ENCODE assay signal across 1 cellular context in genomic region chr1:92784639-92785500, GRCh38.
TF ChIP-seq lines count a peak whose summit lies in the region.

Gene EVI5, minus strand, starts transcription at chr1:92785108. Its CDS starts 48,562 bp downstream, at chr1:92736546.

TF ChIP-seq in K562, 482 proteins besides CTCF, POLR2A, EP300 and RAD21 (continued from another document and continues in another):
- TF ChIP-seq CHD7 (IDR thresholded peaks at IDR 0.05; ENCODE audit: low read depth, low read length) (no peak), SAFB2 (IDR thresholded peaks at IDR 0.05; ENCODE audit: borderline replicate concordance, low read depth, low read length, severe bottlenecking) (no peak), TFAM (CRISPR knock-in tag; conservative IDR thresholded peaks at IDR 0.05) (no peak), SAFB (IDR thresholded peaks at IDR 0.05; ENCODE audit: borderline replicate concordance, low read depth, low read length) (no peak), KAT7 (CRISPR knock-in tag; IDR thresholded peaks at IDR 0.05; ENCODE audit: borderline replicate concordance) (peak; percentile 73; the same call in 1 of the 2 replicates), EHMT2 (IDR thresholded peaks at IDR 0.05) (no peak), ZNF668 (CRISPR knock-in tag; IDR thresholded peaks at IDR 0.05) (peak; percentile 72; the same call in 1 of the 2 replicates), NCOA1 (IDR thresholded peaks at IDR 0.05; ENCODE audit: low read depth) (no peak; the same call in 1 of the 2 replicates), SFPQ (IDR thresholded peaks at IDR 0.05; ENCODE audit: low read depth, low read length) (no peak), TAF1 (IDR thresholded peaks at IDR 0.05; ENCODE audit: control insufficient read depth, extremely low read depth, insufficient read depth, low read length, severe bottlenecking) (peak; percentile 53), ZNF644 (tag; IDR thresholded peaks at IDR 0.05; ENCODE audit: low read depth) (peak; percentile 47; the same call in 1 of the 2 replicates), DMBX1 (CRISPR knock-in tag; IDR thresholded peaks at IDR 0.05; ENCODE audit: borderline replicate concordance) (peak; percentile 63; the same call in 1 of the 2 replicates), ZNF146 (CRISPR knock-in tag; IDR thresholded peaks at IDR 0.05; ENCODE audit: unreplicated experiment) (no peak), HES1 (IDR thresholded peaks at IDR 0.05; ENCODE audit: low read depth) (no peak), RBFOX2 (IDR thresholded peaks at IDR 0.05; ENCODE audit: low read depth, low read length) (peak; percentile 88), CREB1 (IDR thresholded peaks at IDR 0.05) (peak; percentile 70), CREB1 (CRISPR knock-in tag; IDR thresholded peaks at IDR 0.05) (peak; percentile 88), MCM7 (IDR thresholded peaks at IDR 0.05) (no peak), SIN3A (IDR thresholded peaks at IDR 0.05; ENCODE audit: borderline replicate concordance in 2 of 2, control insufficient read depth in 1 of 2, low read depth in 2 of 2, low read length in 2 of 2) (peak; percentile 79 to 86; a peak in 3 of 4 replicates), ATF7 (IDR thresholded peaks at IDR 0.05) (peak; percentile 65), NELFE (IDR thresholded peaks at IDR 0.05; ENCODE audit: insufficient read depth, insufficient read length) (no peak), MAFG (tag; conservative IDR thresholded peaks at IDR 0.05) (no peak), ZFPM2 (CRISPR knock-in tag; IDR thresholded peaks at IDR 0.05) (no peak), ZC3H11A (IDR thresholded peaks at IDR 0.05; ENCODE audit: low read depth, low read length) (no peak), ZNF431 (CRISPR knock-in tag; IDR thresholded peaks at IDR 0.05) (peak; percentile 94)
- TF ChIP-seq, protein P1, sequence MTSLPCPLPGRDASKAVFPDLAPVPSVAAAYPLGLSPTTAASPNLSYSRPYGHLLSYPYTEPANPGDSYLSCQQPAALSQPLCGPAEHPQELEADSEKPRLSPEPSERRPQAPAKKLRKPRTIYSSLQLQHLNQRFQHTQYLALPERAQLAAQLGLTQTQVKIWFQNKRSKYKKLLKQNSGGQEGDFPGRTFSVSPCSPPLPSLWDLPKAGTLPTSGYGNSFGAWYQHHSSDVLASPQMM (CRISPR knock-in tag; IDR thresholded peaks at IDR 0.05) = no peak
- TF ChIP-seq, protein P2, sequence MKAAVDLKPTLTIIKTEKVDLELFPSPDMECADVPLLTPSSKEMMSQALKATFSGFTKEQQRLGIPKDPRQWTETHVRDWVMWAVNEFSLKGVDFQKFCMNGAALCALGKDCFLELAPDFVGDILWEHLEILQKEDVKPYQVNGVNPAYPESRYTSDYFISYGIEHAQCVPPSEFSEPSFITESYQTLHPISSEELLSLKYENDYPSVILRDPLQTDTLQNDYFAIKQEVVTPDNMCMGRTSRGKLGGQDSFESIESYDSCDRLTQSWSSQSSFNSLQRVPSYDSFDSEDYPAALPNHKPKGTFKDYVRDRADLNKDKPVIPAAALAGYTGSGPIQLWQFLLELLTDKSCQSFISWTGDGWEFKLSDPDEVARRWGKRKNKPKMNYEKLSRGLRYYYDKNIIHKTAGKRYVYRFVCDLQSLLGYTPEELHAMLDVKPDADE (conservative IDR thresholded peaks at IDR 0.05; ENCODE audit: control insufficient read depth, low read depth, low read length) = 0 out of 2 replicates have a peak, but pooled peaks have one; percentile 50
- TF ChIP-seq, protein P3, sequence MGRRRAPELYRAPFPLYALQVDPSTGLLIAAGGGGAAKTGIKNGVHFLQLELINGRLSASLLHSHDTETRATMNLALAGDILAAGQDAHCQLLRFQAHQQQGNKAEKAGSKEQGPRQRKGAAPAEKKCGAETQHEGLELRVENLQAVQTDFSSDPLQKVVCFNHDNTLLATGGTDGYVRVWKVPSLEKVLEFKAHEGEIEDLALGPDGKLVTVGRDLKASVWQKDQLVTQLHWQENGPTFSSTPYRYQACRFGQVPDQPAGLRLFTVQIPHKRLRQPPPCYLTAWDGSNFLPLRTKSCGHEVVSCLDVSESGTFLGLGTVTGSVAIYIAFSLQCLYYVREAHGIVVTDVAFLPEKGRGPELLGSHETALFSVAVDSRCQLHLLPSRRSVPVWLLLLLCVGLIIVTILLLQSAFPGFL (CRISPR knock-in tag; IDR thresholded peaks at IDR 0.05) = no peak
- TF ChIP-seq, protein P4, sequence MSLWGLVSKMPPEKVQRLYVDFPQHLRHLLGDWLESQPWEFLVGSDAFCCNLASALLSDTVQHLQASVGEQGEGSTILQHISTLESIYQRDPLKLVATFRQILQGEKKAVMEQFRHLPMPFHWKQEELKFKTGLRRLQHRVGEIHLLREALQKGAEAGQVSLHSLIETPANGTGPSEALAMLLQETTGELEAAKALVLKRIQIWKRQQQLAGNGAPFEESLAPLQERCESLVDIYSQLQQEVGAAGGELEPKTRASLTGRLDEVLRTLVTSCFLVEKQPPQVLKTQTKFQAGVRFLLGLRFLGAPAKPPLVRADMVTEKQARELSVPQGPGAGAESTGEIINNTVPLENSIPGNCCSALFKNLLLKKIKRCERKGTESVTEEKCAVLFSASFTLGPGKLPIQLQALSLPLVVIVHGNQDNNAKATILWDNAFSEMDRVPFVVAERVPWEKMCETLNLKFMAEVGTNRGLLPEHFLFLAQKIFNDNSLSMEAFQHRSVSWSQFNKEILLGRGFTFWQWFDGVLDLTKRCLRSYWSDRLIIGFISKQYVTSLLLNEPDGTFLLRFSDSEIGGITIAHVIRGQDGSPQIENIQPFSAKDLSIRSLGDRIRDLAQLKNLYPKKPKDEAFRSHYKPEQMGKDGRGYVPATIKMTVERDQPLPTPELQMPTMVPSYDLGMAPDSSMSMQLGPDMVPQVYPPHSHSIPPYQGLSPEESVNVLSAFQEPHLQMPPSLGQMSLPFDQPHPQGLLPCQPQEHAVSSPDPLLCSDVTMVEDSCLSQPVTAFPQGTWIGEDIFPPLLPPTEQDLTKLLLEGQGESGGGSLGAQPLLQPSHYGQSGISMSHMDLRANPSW (CRISPR knock-in tag; IDR thresholded peaks at IDR 0.05) = 0 out of 2 replicates have a peak, but pooled peaks have one; percentile 23
- TF ChIP-seq, protein P5, sequence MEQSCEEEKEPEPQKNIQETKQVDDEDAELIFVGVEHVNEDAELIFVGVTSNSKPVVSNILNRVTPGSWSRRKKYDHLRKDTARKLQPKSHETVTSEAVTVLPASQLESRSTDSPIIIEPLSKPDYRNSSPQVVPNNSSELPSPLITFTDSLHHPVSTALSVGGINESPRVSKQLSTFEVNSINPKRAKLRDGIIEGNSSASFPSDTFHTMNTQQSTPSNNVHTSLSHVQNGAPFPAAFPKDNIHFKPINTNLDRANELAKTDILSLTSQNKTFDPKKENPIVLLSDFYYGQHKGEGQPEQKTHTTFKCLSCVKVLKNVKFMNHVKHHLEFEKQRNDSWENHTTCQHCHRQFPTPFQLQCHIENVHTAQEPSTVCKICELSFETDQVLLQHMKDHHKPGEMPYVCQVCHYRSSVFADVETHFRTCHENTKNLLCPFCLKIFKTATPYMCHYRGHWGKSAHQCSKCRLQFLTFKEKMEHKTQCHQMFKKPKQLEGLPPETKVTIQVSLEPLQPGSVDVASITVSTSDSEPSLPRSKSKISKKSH (CRISPR knock-in tag; IDR thresholded peaks at IDR 0.05) = no peak
- TF ChIP-seq, protein P6, sequence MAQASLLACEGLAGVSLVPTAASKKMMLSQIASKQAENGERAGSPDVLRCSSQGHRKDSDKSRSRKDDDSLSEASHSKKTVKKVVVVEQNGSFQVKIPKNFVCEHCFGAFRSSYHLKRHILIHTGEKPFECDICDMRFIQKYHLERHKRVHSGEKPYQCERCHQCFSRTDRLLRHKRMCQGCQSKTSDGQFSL (CRISPR knock-in tag; IDR thresholded peaks at IDR 0.05) = peak; percentile 83
- TF ChIP-seq, protein P6 (tag; IDR thresholded peaks at IDR 0.05) = no peak
